In the genomic region with DNA sequence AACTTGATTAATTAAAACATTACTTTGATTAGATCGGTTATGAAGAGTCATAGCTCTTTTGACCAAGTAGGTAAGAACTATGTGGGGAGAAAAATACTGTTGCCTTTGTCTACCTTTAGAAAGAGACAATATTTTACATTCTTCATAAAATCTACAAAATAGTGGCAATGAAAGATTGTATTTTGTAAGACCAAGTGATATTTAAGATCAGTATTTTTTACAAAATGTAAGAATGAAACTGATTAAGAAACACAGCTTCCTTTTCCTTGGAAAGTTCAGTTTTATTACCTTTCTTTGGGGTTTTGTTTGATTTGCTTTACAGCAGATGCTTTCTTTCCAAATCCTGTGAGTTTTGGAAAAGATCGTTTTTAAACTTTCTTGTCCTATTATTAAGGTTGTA, we compare ENCODE assay signal across 9 cellular contexts.
DNase-seq lines count a peak whose midpoint lies in the region; ATAC-seq and TF ChIP-seq lines count a peak whose summit lies in the region.
"Had no signal": no experiment of that assay in that cellular context is flagged by ENCODE, and none has a peak within 500 bp of the region (broad histone marks: within the 10 kb centered on the region; RNA-seq: fewer than 3 reads in every experiment).

No MANE protein-coding gene starts in this region.

- no peaks in the 10 kb centered on the region for H3K4me1 ChIP-seq in iPS-15b (ENCODE audit: control insufficient read depth, insufficient read depth, low read length)

- H3K9me3 ChIP-seq in iPS-15b (ENCODE audit: control insufficient read depth, insufficient read depth, low read length): no peaks in the 10 kb centered on the region

- H3K4me1 Mint-ChIP-seq in activated CD4-positive, alpha-beta T cell treated with anti-CD3 and anti-CD28 coated beads, Interleukin-2, amount 10 ng/mL, durations not matched to agents 24 days and 14 days: peaks cover 46% of the 10 kb centered on the region
- peaks cover 53% of the 10 kb centered on the region for H3K4me1 Mint-ChIP-seq in activated CD8-positive, alpha-beta T cell treated with anti-CD3 and anti-CD28 coated beads for 36 hours (ENCODE audit: low read depth)
- H3K4me1 Mint-ChIP-seq in stimulated activated naive CD8-positive, alpha-beta T cell treated with anti-CD3 and anti-CD28 coated beads, Interleukin-15, amount 100 ng/mL, for 72 hours: peaks cover 63% of the 10 kb centered on the region

- no peaks in the 10 kb centered on the region for H3K27me3 Mint-ChIP-seq in activated CD4-positive, alpha-beta T cell treated with anti-CD3 and anti-CD28 coated beads, Interleukin-2, amount 10 ng/mL, durations not matched to agents 24 days and 14 days
- no peaks in the 10 kb centered on the region for H3K27me3 Mint-ChIP-seq in activated CD8-positive, alpha-beta T cell treated with anti-CD3 and anti-CD28 coated beads for 36 hours
- H3K27me3 Mint-ChIP-seq in stimulated activated naive CD8-positive, alpha-beta T cell treated with anti-CD3 and anti-CD28 coated beads, Interleukin-15, amount 100 ng/mL, for 72 hours: no peaks in the 10 kb centered on the region

- CTCF ChIA-PET in activated CD8-positive, alpha-beta T cell treated with anti-CD3 and anti-CD28 coated beads for 36 hours (lab: Charles Lee): interaction anchor here (1.1 to 1.3 kb wide), 2 partner anchors 9 to 44 kb away, joined by 3 read pairs; no protein-coding TSS in a partner anchor

- no peaks in the 10 kb centered on the region for H3K27me3 ChIP-seq in iPS-15b (ENCODE audit: control insufficient read depth, insufficient read depth, low read length)

- H3K36me3 Mint-ChIP-seq in activated CD4-positive, alpha-beta T cell treated with anti-CD3 and anti-CD28 coated beads, Interleukin-2, amount 10 ng/mL, durations not matched to agents 24 days and 14 days (ENCODE audit: low read depth): peaks cover 40% of the 10 kb centered on the region
- H3K36me3 Mint-ChIP-seq in activated CD8-positive, alpha-beta T cell treated with anti-CD3 and anti-CD28 coated beads for 36 hours (ENCODE audit: low read depth): peaks cover 62% of the 10 kb centered on the region

- peak overlapping the region; percentile 95 for H3K27ac Mint-ChIP-seq in activated CD4-positive, alpha-beta T cell treated with anti-CD3 and anti-CD28 coated beads, Interleukin-2, amount 10 ng/mL, durations not matched to agents 24 days and 14 days
- peak overlapping the region; percentile 98 for H3K27ac Mint-ChIP-seq in activated CD8-positive, alpha-beta T cell treated with anti-CD3 and anti-CD28 coated beads for 36 hours
- H3K27ac Mint-ChIP-seq in stimulated activated naive CD8-positive, alpha-beta T cell treated with anti-CD3 and anti-CD28 coated beads, Interleukin-15, amount 100 ng/mL, for 72 hours: peak overlapping the region; percentile 98 to 99

- TF ChIP-seq CTCF in activated CD8-positive, alpha-beta T cell treated with anti-CD3 and anti-CD28 coated beads for 36 hours (IDR thresholded peaks at IDR 0.05): no peak

- no peaks in the 10 kb centered on the region for H3K36me3 ChIP-seq in iPS-15b (ENCODE audit: control insufficient read depth, insufficient read depth, low read length)

- peak overlapping the region; percentile 68 for H3K4me3 ChIP-seq in iPS-15b (ENCODE audit: low read depth, low read length)

- ATAC-seq in activated CD8-positive, alpha-beta T cell treated with anti-CD3 and anti-CD28 coated beads for 36 hours: no peak
- no peak for ATAC-seq in stimulated activated naive CD8-positive, alpha-beta T cell treated with anti-CD3 and anti-CD28 coated beads, Interleukin-15, amount 100 ng/mL, for 72 hours
- no peak for ATAC-seq in GM19452 (IDR thresholded peaks at IDR 0.05; ENCODE audit: unreplicated experiment)

- DNase-seq in activated CD4-positive, alpha-beta T cell treated with anti-CD3 and anti-CD28 coated beads, Interleukin-2, amount 10 ng/mL, durations not matched to agents 24 days and 14 days: no peak
- DNase-seq in activated CD4-positive, alpha-beta T cell treated with anti-CD3 and anti-CD28 coated beads, Interleukin-2, amount 50 U/mL, for 4 hours: no peak
- DNase-seq in activated CD8-positive, alpha-beta T cell treated with anti-CD3 and anti-CD28 coated beads for 36 hours: no peak
- no peak for DNase-seq in stimulated activated naive CD8-positive, alpha-beta T cell treated with anti-CD3 and anti-CD28 coated beads, Interleukin-15, amount 100 ng/mL, for 72 hours
- no peak for DNase-seq in NCI-H1436 (lab: John Stamatoyannopoulos, UW)
- no peak for DNase-seq in activated effector memory CD4-positive, alpha-beta T cell treated with anti-CD3 and anti-CD28 coated beads, Interleukin-2, amount 50 U/mL, for 16 hours
- DNase-seq: COR-L47 had no signal

- H3K9ac ChIP-seq in iPS-15b (ENCODE audit: low read depth, low read length): no peak overlapping the region

- H3K4me3 Mint-ChIP-seq in activated CD4-positive, alpha-beta T cell treated with anti-CD3 and anti-CD28 coated beads, Interleukin-2, amount 10 ng/mL, durations not matched to agents 24 days and 14 days: peak overlapping the region; percentile 94
- H3K4me3 Mint-ChIP-seq in activated CD8-positive, alpha-beta T cell treated with anti-CD3 and anti-CD28 coated beads for 36 hours: peak overlapping the region; percentile 86
- H3K4me3 Mint-ChIP-seq in stimulated activated naive CD8-positive, alpha-beta T cell treated with anti-CD3 and anti-CD28 coated beads, Interleukin-15, amount 100 ng/mL, for 72 hours: peak overlapping the region; percentile 91

- POLR2A ChIA-PET in activated CD8-positive, alpha-beta T cell treated with anti-CD3 and anti-CD28 coated beads for 36 hours (lab: Charles Lee): interaction anchor here (0.8 to 2.3 kb wide), 6 partner anchors 10 to 313 kb away, joined by 3 to 6 read pairs (median 4); partner anchors contain the start of genes SASS6 and TRMT13

- H3K9me3 Mint-ChIP-seq in activated CD4-positive, alpha-beta T cell treated with anti-CD3 and anti-CD28 coated beads, Interleukin-2, amount 10 ng/mL, durations not matched to agents 24 days and 14 days: no peaks in the 10 kb centered on the region
- H3K9me3 Mint-ChIP-seq in activated CD8-positive, alpha-beta T cell treated with anti-CD3 and anti-CD28 coated beads for 36 hours: peaks cover 3% of the 10 kb centered on the region
- peaks cover 0 to 5% of the 10 kb centered on the region in 2 donors for H3K9me3 Mint-ChIP-seq in stimulated activated naive CD8-positive, alpha-beta T cell treated with anti-CD3 and anti-CD28 coated beads, Interleukin-15, amount 100 ng/mL, for 72 hours

- intact Hi-C loops in activated CD4-positive, alpha-beta T cell treated with anti-CD3 and anti-CD28 coated beads, Interleukin-2, amount 10 ng/mL, durations not matched to agents 24 days and 14 days (cut with micrococcal nuclease): loop anchor here (2.0 to 10.0 kb wide), 6 partner anchors 208 to 1248 kb away; partner anchors contain the start of genes DBT, EXTL2 and SLC30A7
- intact Hi-C loops in activated CD8-positive, alpha-beta T cell treated with anti-CD3 and anti-CD28 coated beads for 36 hours (cut with micrococcal nuclease): loop anchor here (5.0 kb wide), 2 partner anchors 93 to 232 kb away; partner anchors contain the start of genes SASS6 and TRMT13
